8 cellular contexts compared by ENCODE assay signal in genomic region chr1:154982897-154983648, GRCh38. TPM values are rescaled to one million over a fixed set of nuclear protein-coding genes. Genes with fewer than 3 reads are reported as not detected.
DNase-seq lines count a peak whose midpoint lies in the region; ATAC-seq and TF ChIP-seq lines count a peak whose summit lies in the region.

TSS of gene FLAD1 (plus strand) at chr1:154983344. CDS start at chr1:154983695, 351 bp downstream.

- H3K36me3 ChIP-seq in A673 (ENCODE audit: insufficient read depth, low read length, poor library complexity, severe bottlenecking) (peaks cover 38% of the 10 kb centered on the region), gastrocnemius medialis (peaks cover 0 to 8% of the 10 kb centered on the region in 2 donors)

- H3K4me1 ChIP-seq in A673 (ENCODE audit: insufficient read depth, low read length, poor library complexity, severe bottlenecking) (peaks cover 6% of the 10 kb centered on the region), gastrocnemius medialis (peaks cover 14 to 27% of the 10 kb centered on the region in 2 donors)

- peak; percentile 44 to 56 for TF ChIP-seq POLR2A in gastrocnemius medialis (IDR thresholded peaks at IDR 0.05)

- POLR2A ChIA-PET in A673 (lab: Charles Lee; ENCODE audit: low non-redundant PET) = interaction anchor here (0.7 kb wide), 1 partner anchor 35 kb away, joined by 4 read pairs; no protein-coding TSS in a partner anchor

- no TSS peak for BruUV-seq in A673 (replicated peaks; lab: Mats Ljungman, UMichigan)

- DNase-seq in A673 (ENCODE audit: low spot score) (peak; percentile 100), NCI-H2171 (lab: John Stamatoyannopoulos, UW) (peak; percentile 99), UCSD-AML1 (lab: John Stamatoyannopoulos, UW; ENCODE audit: unreplicated experiment) (peak; percentile 92), brain pericyte (ENCODE audit: low read depth, low spot score) (peak; percentile 98), gastrocnemius medialis (peak; percentile 98 to 99)

- peak within 1 kb of the TSS; percentile 75 for H3K27ac ChIP-seq in A673 (ENCODE audit: low read depth, low read length, poor library complexity, severe bottlenecking)
- H3K27ac ChIP-seq in gastrocnemius medialis = peak within 1 kb of the TSS; percentile 78 to 91 (median 89)

- H3K9me3 ChIP-seq in A673 (ENCODE audit: low read depth, low read length, poor library complexity, severe bottlenecking) (no peaks in the 10 kb centered on the region), gastrocnemius medialis (no peaks in the 10 kb centered on the region)

- TF ChIP-seq CTCF in A673 (conservative IDR thresholded peaks at IDR 0.05; ENCODE audit: low read depth, low read length) (no peak), gastrocnemius medialis (IDR thresholded peaks at IDR 0.05 in 4 of 5, conservative IDR thresholded peaks at IDR 0.05 in 1 of 5) (peak in 1 of 5 experiments; percentile 27)

- intact Hi-C loops in A673 (cut with micrococcal nuclease; ENCODE audit: unreplicated experiment) (no loop called here), gastrocnemius medialis (cut with DNase I; ENCODE audit: low total_unique reads) (loop anchor here (1.0 to 2.0 kb wide), 2 partner anchors 9 to 18 kb away; partner anchors contain the start of gene CKS1B)

- CTCF ChIA-PET in A673 (lab: Charles Lee) = interaction anchor here (0.6 to 0.7 kb wide), 2 partner anchors 12 to 504 kb away, joined by 3 to 4 read pairs; no protein-coding TSS in a partner anchor

- ATAC-seq in GM18868 (IDR thresholded peaks at IDR 0.05; ENCODE audit: unreplicated experiment) = peak; percentile 98
- peak; percentile 95 for ATAC-seq in HG03103 (IDR thresholded peaks at IDR 0.05; ENCODE audit: low read depth, unreplicated experiment)
- ATAC-seq in gastrocnemius medialis = peak; percentile 100

- in situ Hi-C loops in gastrocnemius medialis (cut with MboI; ENCODE audit: low sequenced_read_pairs in 4 of 4) = no loop called here

- H3K27me3 ChIP-seq in A673 (replicated peaks; ENCODE audit: insufficient read depth, low read depth, low read length, poor library complexity) (no peaks in the 10 kb centered on the region), gastrocnemius medialis (no peaks in the 10 kb centered on the region)

- peak within 1 kb of the TSS; percentile 76 for H3K4me3 ChIP-seq in A673 (ENCODE audit: low read depth, low read length, poor library complexity, severe bottlenecking)
- H3K4me3 ChIP-seq in iPS-11a (ENCODE audit: low read depth, low read length) = peak within 1 kb of the TSS; percentile 98
- peak within 1 kb of the TSS; percentile 83 to 86 (median 84) for H3K4me3 ChIP-seq in gastrocnemius medialis

RNA-seq across cellular contexts. Expression of gene FLAD1, which starts in this region (rescaled TPM):
- total RNA-seq in A673 (2021) (82.4 and 84.2 TPM in 2 replicates), gastrocnemius medialis (10 to 100 TPM; 26.6 to 36.8 (median 31.7) TPM)

Comparison
In these comparisons a context has a peak if more than half of its experiments do, and no peak if none do; other contexts are left out.
1. Peak in every context shown above with its lines: DNase-seq, ATAC-seq, H3K4me3 ChIP-seq and H3K27ac ChIP-seq.